21 cellular contexts compared by ENCODE assay signal in genomic region chr14:95183082-95183481, GRCh38. TPM values are rescaled to one million over a fixed set of nuclear protein-coding genes. Genes with fewer than 3 reads are reported as not detected.
DNase-seq lines count a peak whose midpoint lies in the region; ATAC-seq, FAIRE-seq and TF ChIP-seq lines count a peak whose summit lies in the region.
"Had no signal": no experiment of that assay in that cellular context is flagged by ENCODE, and none has a peak within 500 bp of the region (broad histone marks: within the 10 kb centered on the region; RNA-seq: fewer than 3 reads in every experiment).

No MANE protein-coding gene starts in this region.

- no peak for TF ChIP-seq POLR2A in spleen (IDR thresholded peaks at IDR 0.05)

- ATAC-seq in GM18868 (IDR thresholded peaks at IDR 0.05; ENCODE audit: unreplicated experiment), result no peak
- no peak for ATAC-seq in HG03378 (IDR thresholded peaks at IDR 0.05; ENCODE audit: unreplicated experiment)

- H3K9me3 ChIP-seq in colonic mucosa (no peaks in the 10 kb centered on the region), liver (ENCODE audit: control insufficient read depth in 4 of 4, low read length in 3 of 4) (no peaks in the 10 kb centered on the region), spleen (peaks cover 0 to 7% (median 0%) of the 10 kb centered on the region in 8 donors)
- H3K9me3 ChIP-seq: SK-N-SH had no signal

- DNase-seq in GM18507 (ENCODE audit: extremely low spot score, insufficient read length, low read depth) (no peak), colonic mucosa (no peak), spleen (no peak)
- DNase-seq in activated CD8-positive, alpha-beta memory T cell treated with anti-CD3 and anti-CD28 coated beads, Interleukin-2, amount 50 U/mL, for 48 hours, result no peak
- DNase-seq: activated CD4-positive, alpha-beta memory T cell treated with anti-CD3 and anti-CD28 coated beads for 36 hours; activated CD4-positive, CD25-positive, alpha-beta regulatory T cell treated with anti-CD3 and anti-CD28 coated beads, Interleukin-2, amount 50 U/mL, for 72 hours; anterior cingulate cortex; DND-41; GM23248; islet precursor cell; NCI-H1436; NCI-H2107; posterior cingulate gyrus; SK-N-SH had no signal

- WGBS in liver, result 46% methylated on average over 1 of the region's 1 CpG
- 78 to 100% (median 87%) methylated on average over 1 of the region's 1 CpG for WGBS in spleen, 5 donors

- H3K4me1 ChIP-seq in colonic mucosa, result peaks cover 4% of the 10 kb centered on the region
- peaks cover 14 to 57% (median 51%) of the 10 kb centered on the region in 4 donors for H3K4me1 ChIP-seq in liver (ENCODE audit: control insufficient read depth in 4 of 4, insufficient read depth in 4 of 4, low read length in 3 of 4)
- peaks cover 8 to 49% (median 31%) of the 10 kb centered on the region in 6 donors for H3K4me1 ChIP-seq in spleen

- FAIRE-seq in GM18507 (lab: Jason Lieb, UNC), result peak; percentile 24

- H3K36me3 ChIP-seq in colonic mucosa, result no peaks in the 10 kb centered on the region
- H3K36me3 ChIP-seq in liver (ENCODE audit: control insufficient read depth in 4 of 4, insufficient read depth in 3 of 4, low read depth in 1 of 4, low read length in 3 of 4), result no peaks in the 10 kb centered on the region
- H3K36me3 ChIP-seq in spleen, result no peaks in the 10 kb centered on the region
- H3K36me3 ChIP-seq: BLaER1, cardiac muscle cell, neural progenitor cell had no signal

- H3K9ac ChIP-seq in colonic mucosa (ENCODE audit: low read depth in 2 of 2, low read length in 2 of 2) (peak overlapping the region in 1 of 2 donors; percentile 2), liver (ENCODE audit: low read depth in 1 of 2, low read length in 2 of 2) (peak overlapping the region in 1 of 2 donors; percentile 64)
- H3K9ac ChIP-seq: BLaER1, GM23248, neural progenitor cell, SK-N-SH had no signal

- H3K4me3 ChIP-seq in colonic mucosa (no peak overlapping the region), liver (ENCODE audit: low read depth in 1 of 3, low read length in 3 of 3) (no peak overlapping the region), spleen (no peak overlapping the region)
- H3K4me3 ChIP-seq: BLaER1, cardiac muscle cell, GM23248, neural progenitor cell had no signal

- H3K27me3 ChIP-seq in colonic mucosa (no peaks in the 10 kb centered on the region), liver (ENCODE audit: control insufficient read depth in 4 of 4, insufficient read depth in 4 of 4, low read length in 3 of 4) (no peaks in the 10 kb centered on the region), spleen (replicated peaks in 1 of 7) (peaks cover 0 to 15% (median 0%) of the 10 kb centered on the region in 7 donors)
- H3K27me3 ChIP-seq: BLaER1, neural progenitor cell had no signal

- H3K27ac ChIP-seq in colonic mucosa, result peak overlapping the region; percentile 31
- H3K27ac ChIP-seq in liver (ENCODE audit: low read depth in 1 of 2, low read length in 2 of 2), result peak overlapping the region; percentile 71 to 92
- peak overlapping the region; percentile 53 to 93 (median 90) for H3K27ac ChIP-seq in spleen
- H3K27ac ChIP-seq: BLaER1, cardiac muscle cell, GM23248, neural progenitor cell, RWPE1 had no signal

- TF ChIP-seq RAD21 in liver (IDR thresholded peaks at IDR 0.05), result peak; percentile 25 to 51

- TF ChIP-seq CTCF in colonic mucosa (IDR thresholded peaks at IDR 0.05) (no peak), liver (IDR thresholded peaks at IDR 0.05; ENCODE audit: low read depth, low read length, missing input control) (no peak), spleen (IDR thresholded peaks at IDR 0.05 in 8 of 11, conservative IDR thresholded peaks at IDR 0.05 in 3 of 11) (no peak)

- intact Hi-C loops in colonic mucosa (cut with DNase I) (no loop called here), spleen (cut with DNase I; ENCODE audit: low total_unique reads) (no loop called here)

TF ChIP-seq in liver, 16 proteins besides CTCF, POLR2A, EP300 and RAD21:
- TF ChIP-seq HNF4G (IDR thresholded peaks at IDR 0.05) (peak; percentile 37), RXRA (IDR thresholded peaks at IDR 0.05) (peak; percentile 38 to 79), REST (IDR thresholded peaks at IDR 0.05) (no peak), TAF1 (conservative IDR thresholded peaks at IDR 0.05) (no peak), HNF4A (conservative IDR thresholded peaks at IDR 0.05) (peak; percentile 61 to 74), EGR1 (IDR thresholded peaks at IDR 0.05; ENCODE audit: low read depth in 2 of 2) (no peak), JUND (IDR thresholded peaks at IDR 0.05) (peak in 1 of 2 donors; percentile 61), GABPA (IDR thresholded peaks at IDR 0.05 in 1 of 2, conservative IDR thresholded peaks at IDR 0.05 in 1 of 2) (no peak), SP1 (IDR thresholded peaks at IDR 0.05) (peak; percentile 28), MAX (IDR thresholded peaks at IDR 0.05) (peak; percentile 78), FOXA1 (IDR thresholded peaks at IDR 0.05) (peak; percentile 25), ATF3 (IDR thresholded peaks at IDR 0.05) (peak; percentile 32)
- TF ChIP-seq, protein P1, sequence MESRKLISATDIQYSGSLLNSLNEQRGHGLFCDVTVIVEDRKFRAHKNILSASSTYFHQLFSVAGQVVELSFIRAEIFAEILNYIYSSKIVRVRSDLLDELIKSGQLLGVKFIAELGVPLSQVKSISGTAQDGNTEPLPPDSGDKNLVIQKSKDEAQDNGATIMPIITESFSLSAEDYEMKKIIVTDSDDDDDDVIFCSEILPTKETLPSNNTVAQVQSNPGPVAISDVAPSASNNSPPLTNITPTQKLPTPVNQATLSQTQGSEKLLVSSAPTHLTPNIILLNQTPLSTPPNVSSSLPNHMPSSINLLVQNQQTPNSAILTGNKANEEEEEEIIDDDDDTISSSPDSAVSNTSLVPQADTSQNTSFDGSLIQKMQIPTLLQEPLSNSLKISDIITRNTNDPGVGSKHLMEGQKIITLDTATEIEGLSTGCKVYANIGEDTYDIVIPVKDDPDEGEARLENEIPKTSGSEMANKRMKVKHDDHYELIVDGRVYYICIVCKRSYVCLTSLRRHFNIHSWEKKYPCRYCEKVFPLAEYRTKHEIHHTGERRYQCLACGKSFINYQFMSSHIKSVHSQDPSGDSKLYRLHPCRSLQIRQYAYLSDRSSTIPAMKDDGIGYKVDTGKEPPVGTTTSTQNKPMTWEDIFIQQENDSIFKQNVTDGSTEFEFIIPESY (IDR thresholded peaks at IDR 0.05), result peak; percentile 54

RNA-seq across cellular contexts. Expression of gene DICER1, which starts 25.8 kb away (rescaled TPM):
- total RNA-seq in colonic mucosa (10 to 100 TPM; 49.3 to 53.7 TPM), liver (10 to 100 TPM; 29.8 to 43.6 TPM), spleen (100 to 1,000 TPM in 1 of 7 donors, 10 to 100 TPM in 6; 61.1 to 124 (median 91.9) TPM)
- polyA plus RNA-seq in liver (10 to 100 TPM in 1 of 2 donors, 1 to 10 TPM in 1; 7.5 to 10.8 TPM), spleen (10 to 100 TPM in 1 of 3 donors, 1 to 10 TPM in 2; 7.1 to 10.3 (median 8.3) TPM)

Comparison
In these comparisons a context has a peak if more than half of its experiments do, and no peak if none do; other contexts are left out.
1. H3K27ac ChIP-seq: peak in every context shown above with its lines; median percentile 90 in spleen; 82 in liver; 31 in colonic mucosa.